1 cellular context compared by ENCODE assay signal in the genomic region with DNA sequence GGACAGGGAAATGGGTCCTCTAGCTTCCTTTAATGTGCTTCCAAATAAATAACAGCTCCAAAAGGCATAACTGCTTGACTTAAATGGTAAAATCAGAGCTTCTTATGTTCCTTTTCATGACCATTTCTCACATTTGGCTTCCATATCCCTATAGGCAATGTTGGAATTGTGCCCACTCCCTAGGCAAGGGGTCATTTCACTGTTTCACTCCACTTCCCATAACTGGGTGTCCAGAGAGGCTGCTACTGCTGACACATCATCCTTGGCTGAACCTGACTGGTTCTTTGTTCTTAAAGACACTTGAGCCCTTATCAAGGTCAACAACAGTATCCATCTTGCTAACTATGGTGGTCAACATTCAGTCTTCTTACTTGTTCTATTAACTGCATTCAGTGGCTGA.
TF ChIP-seq lines count a peak whose summit lies in the region.

No MANE protein-coding gene starts in this region.

TF ChIP-seq in K562, 482 proteins besides CTCF, POLR2A, EP300 and RAD21 (continued from another document):
- TF ChIP-seq RBM22 (IDR thresholded peaks at IDR 0.05; ENCODE audit: low read depth, low read length, poor library complexity, severe bottlenecking) = no peak
- TF ChIP-seq, protein P1, sequence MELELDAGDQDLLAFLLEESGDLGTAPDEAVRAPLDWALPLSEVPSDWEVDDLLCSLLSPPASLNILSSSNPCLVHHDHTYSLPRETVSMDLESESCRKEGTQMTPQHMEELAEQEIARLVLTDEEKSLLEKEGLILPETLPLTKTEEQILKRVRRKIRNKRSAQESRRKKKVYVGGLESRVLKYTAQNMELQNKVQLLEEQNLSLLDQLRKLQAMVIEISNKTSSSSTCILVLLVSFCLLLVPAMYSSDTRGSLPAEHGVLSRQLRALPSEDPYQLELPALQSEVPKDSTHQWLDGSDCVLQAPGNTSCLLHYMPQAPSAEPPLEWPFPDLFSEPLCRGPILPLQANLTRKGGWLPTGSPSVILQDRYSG (tag; conservative IDR thresholded peaks at IDR 0.05; ENCODE audit: low read depth) = 0 out of 2 replicates have a peak, but pooled peaks have one; percentile 56
- no peak for TF ChIP-seq KHSRP (IDR thresholded peaks at IDR 0.05)
- TF ChIP-seq, protein P2, sequence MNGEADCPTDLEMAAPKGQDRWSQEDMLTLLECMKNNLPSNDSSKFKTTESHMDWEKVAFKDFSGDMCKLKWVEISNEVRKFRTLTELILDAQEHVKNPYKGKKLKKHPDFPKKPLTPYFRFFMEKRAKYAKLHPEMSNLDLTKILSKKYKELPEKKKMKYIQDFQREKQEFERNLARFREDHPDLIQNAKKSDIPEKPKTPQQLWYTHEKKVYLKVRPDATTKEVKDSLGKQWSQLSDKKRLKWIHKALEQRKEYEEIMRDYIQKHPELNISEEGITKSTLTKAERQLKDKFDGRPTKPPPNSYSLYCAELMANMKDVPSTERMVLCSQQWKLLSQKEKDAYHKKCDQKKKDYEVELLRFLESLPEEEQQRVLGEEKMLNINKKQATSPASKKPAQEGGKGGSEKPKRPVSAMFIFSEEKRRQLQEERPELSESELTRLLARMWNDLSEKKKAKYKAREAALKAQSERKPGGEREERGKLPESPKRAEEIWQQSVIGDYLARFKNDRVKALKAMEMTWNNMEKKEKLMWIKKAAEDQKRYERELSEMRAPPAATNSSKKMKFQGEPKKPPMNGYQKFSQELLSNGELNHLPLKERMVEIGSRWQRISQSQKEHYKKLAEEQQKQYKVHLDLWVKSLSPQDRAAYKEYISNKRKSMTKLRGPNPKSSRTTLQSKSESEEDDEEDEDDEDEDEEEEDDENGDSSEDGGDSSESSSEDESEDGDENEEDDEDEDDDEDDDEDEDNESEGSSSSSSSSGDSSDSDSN (IDR thresholded peaks at IDR 0.05; ENCODE audit: borderline replicate concordance in 1 of 2, low read depth in 2 of 2, low read length in 2 of 2) = no peak
- peak; percentile 54 for TF ChIP-seq NFIC (IDR thresholded peaks at IDR 0.05)
- TF ChIP-seq C11orf30 (IDR thresholded peaks at IDR 0.05; ENCODE audit: low read depth) = peak; percentile 63
- 0 out of 2 replicates have a peak, but pooled peaks have one; percentile 13 for TF ChIP-seq CTBP1 (IDR thresholded peaks at IDR 0.05; ENCODE audit: borderline replicate concordance)
- TF ChIP-seq PTBP1 (IDR thresholded peaks at IDR 0.05; ENCODE audit: low read depth, low read length) = no peak
- TF ChIP-seq ZNF316 (IDR thresholded peaks at IDR 0.05) = peak; percentile 72
- no peak for TF ChIP-seq E2F3 (CRISPR knock-in tag; IDR thresholded peaks at IDR 0.05)
- TF ChIP-seq KLF6 (CRISPR knock-in tag; IDR thresholded peaks at IDR 0.05; ENCODE audit: borderline replicate concordance) = no peak
- TF ChIP-seq ZNF592 (IDR thresholded peaks at IDR 0.05) = peak; percentile 50; the same call in 1 of the 2 replicates
- no peak for TF ChIP-seq GTF2A2 (tag; IDR thresholded peaks at IDR 0.05)
- TF ChIP-seq ZBTB11 (CRISPR knock-in tag; IDR thresholded peaks at IDR 0.05) = 0 out of 6 replicates have a peak, but pooled peaks of 1 of the 3 experiments have one; percentile 26
- no peak for TF ChIP-seq CUX1 (CRISPR knock-in tag; IDR thresholded peaks at IDR 0.05)
- no peak for TF ChIP-seq HOXB6 (CRISPR knock-in tag; IDR thresholded peaks at IDR 0.05; ENCODE audit: borderline replicate concordance)
- 0 out of 2 replicates have a peak, but pooled peaks have one; percentile 53 for TF ChIP-seq ESRRA (IDR thresholded peaks at IDR 0.05; ENCODE audit: borderline replicate concordance, low read depth)
- TF ChIP-seq ZFP1 (CRISPR knock-in tag; IDR thresholded peaks at IDR 0.05) = no peak
- no peak for TF ChIP-seq IRF2 (CRISPR knock-in tag; IDR thresholded peaks at IDR 0.05)
- TF ChIP-seq, protein P3, sequence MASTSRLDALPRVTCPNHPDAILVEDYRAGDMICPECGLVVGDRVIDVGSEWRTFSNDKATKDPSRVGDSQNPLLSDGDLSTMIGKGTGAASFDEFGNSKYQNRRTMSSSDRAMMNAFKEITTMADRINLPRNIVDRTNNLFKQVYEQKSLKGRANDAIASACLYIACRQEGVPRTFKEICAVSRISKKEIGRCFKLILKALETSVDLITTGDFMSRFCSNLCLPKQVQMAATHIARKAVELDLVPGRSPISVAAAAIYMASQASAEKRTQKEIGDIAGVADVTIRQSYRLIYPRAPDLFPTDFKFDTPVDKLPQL (IDR thresholded peaks at IDR 0.05; ENCODE audit: extremely low read depth, insufficient read length) = no peak
- no peak for TF ChIP-seq ETV5 (CRISPR knock-in tag; IDR thresholded peaks at IDR 0.05; ENCODE audit: low read depth)
- no peak for TF ChIP-seq NR2C1 (IDR thresholded peaks at IDR 0.05)
- TF ChIP-seq NR2C1 (tag; IDR thresholded peaks at IDR 0.05) = peak; percentile 38; the same call in 1 of the 2 replicates
- peak; percentile 70; the same call in 1 of the 2 replicates for TF ChIP-seq SPI1 (IDR thresholded peaks at IDR 0.05; ENCODE audit: borderline replicate concordance, low read depth, low read length)
- TF ChIP-seq EHMT2 (IDR thresholded peaks at IDR 0.05) = peak; percentile 68; the same call in 1 of the 2 replicates
- TF ChIP-seq SOX6 (IDR thresholded peaks at IDR 0.05) = peak; percentile 32; the same call in 1 of the 2 replicates
